Comparison of ENCODE assay signal across 13 cellular contexts in the genomic region with DNA sequence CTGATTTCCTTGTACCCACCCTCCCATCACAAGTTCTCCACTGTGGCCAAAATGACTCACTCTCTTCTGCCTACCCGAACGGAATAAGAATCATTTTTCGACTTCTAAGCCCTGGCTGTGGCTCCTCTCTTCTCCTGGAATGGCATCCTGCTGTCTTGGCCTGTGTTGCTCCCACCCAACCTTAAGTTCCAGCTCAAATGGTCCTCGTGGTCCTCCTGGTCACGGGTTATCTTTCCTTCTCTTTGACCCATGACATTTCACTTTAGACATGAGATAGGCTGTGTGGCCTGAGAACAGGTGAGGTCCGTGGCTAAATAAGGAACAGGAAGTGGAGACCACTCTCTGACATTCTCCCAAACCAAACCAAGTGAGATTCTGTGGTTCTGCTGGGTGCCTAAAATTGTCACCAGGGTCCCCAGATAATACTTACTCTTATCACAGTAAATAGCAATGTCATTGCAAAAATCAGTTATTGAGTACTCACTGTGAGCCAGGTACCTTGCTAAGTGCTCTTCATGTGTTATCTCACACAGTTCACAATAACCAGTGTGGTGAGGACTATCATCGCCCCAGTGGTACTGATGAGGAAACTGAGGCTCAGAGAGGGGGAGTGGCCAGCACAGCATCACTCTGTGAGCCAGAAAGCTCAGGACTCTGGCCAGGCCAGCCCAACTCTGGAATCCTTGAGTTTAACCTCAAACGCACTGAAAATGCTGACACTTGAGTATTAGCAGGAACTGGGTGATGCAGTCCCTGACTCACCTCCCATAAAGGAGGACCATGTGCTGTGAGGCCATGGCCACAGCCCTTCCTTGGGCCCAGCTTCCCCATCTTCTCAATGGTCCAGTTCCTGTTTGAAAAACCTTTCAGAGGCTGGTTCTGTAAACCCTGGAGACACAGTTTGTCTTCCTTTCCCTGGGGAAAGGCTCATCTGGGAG.
DNase-seq lines count a peak whose midpoint lies in the region; ATAC-seq and TF ChIP-seq lines count a peak whose summit lies in the region.
"Had no signal": no experiment of that assay in that cellular context is flagged by ENCODE, and none has a peak within 500 bp of the region (broad histone marks: within the 10 kb centered on the region; RNA-seq: fewer than 3 reads in every experiment).

No MANE protein-coding gene starts in this region.

- H3K4me3 ChIP-seq in colonic mucosa (no peak overlapping the region), left lung (no peak overlapping the region)

- H3K27ac ChIP-seq in colonic mucosa (peak overlapping the region; percentile 22), left lung (peak overlapping the region; percentile 41 to 94)

- H3K9me3 ChIP-seq in colonic mucosa (no peaks in the 10 kb centered on the region), left lung (peaks cover 4 to 10% of the 10 kb centered on the region in 2 donors)

- no peaks in the 10 kb centered on the region for H3K4me1 ChIP-seq in colonic mucosa
- H3K4me1 ChIP-seq in left lung: peaks cover 0 to 94% of the 10 kb centered on the region in 2 donors

- H3K9ac ChIP-seq in colonic mucosa (ENCODE audit: low read depth in 2 of 2, low read length in 2 of 2): no peak overlapping the region

- H3K36me3 ChIP-seq in colonic mucosa: no peaks in the 10 kb centered on the region
- no peaks in the 10 kb centered on the region for H3K36me3 ChIP-seq in left lung

- DNase-seq in activated effector memory CD4-positive, alpha-beta T cell treated with anti-CD3 and anti-CD28 coated beads, Interleukin-2, amount 50 U/mL, for 16 hours: peak; percentile 16
- no peak for DNase-seq in activated effector memory CD4-positive, alpha-beta T cell treated with Interleukin-2 at 50 U/mL for 16 hours
- DNase-seq in colonic mucosa (no peak), left lung (peak in 1 of 2 donors; percentile 78), cerebellum (ENCODE audit: low spot score) (no peak), SHP77 treated with DMSO at 0.1 percent for 48 hours (lab: John Stamatoyannopoulos, UW) (no peak)
- no peak for DNase-seq in stimulated activated CD4-positive, alpha-beta T cell treated with anti-CD3 and anti-CD28 coated beads, Interleukin-4, amount 100 ng/mL, for 24 hours
- DNase-seq: activated T-cell treated with anti-CD3 and anti-CD28 coated beads, Interleukin-2, amount 50 U/mL, for 24 hours; effector CD8-positive, alpha-beta T cell; Karpas-422; NCI-H526 treated with DMSO at 0.1 percent for 48 hours; T-helper 9 cell had no signal

- H3K27me3 ChIP-seq in colonic mucosa (no peaks in the 10 kb centered on the region), left lung (peaks cover 0 to 26% of the 10 kb centered on the region in 2 donors)

- ATAC-seq in left lung (peak; percentile 78), GM18870 (IDR thresholded peaks at IDR 0.05; ENCODE audit: unreplicated experiment) (no peak)

- TF ChIP-seq CTCF in colonic mucosa (IDR thresholded peaks at IDR 0.05) (no peak), left lung (IDR thresholded peaks at IDR 0.05) (no peak)

- intact Hi-C loops in colonic mucosa (cut with DNase I) (no loop called here), left lung (cut with DNase I) (no loop called here)
